25 cellular contexts compared by ENCODE assay signal in the genomic region with DNA sequence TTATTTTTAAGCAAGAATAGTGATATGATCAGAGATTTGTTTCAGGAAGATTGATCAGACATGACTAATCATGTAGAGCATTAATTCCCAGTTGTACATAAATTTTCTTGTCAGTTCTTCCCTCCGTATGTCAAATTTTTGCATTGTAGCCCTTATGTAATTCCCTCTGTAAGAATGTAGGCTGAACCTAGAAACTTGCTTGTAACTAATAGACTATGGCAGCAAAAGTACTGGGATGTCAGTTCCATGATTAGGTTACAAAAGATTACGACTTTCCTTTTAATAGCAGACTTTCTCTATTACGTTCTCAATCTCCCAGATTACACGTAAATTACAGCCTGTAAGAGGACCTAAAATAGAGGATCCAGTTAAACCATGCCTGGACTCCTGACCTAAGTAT.
"Had no signal": no experiment of that assay in that cellular context is flagged by ENCODE, and none has a peak within 500 bp of the region (broad histone marks: within the 10 kb centered on the region; RNA-seq: fewer than 3 reads in every experiment).

No MANE protein-coding gene starts in this region.

- H3K4me3 ChIP-seq: colonic mucosa, coronary artery, dorsolateral prefrontal cortex, esophagus muscularis mucosa, esophagus squamous epithelium, gastrocnemius medialis, gastroesophageal sphincter, heart left ventricle, heart right ventricle had no signal

- FAIRE-seq: colon, endometrium, endothelial cell of umbilical vein, frontal cortex had no signal

- H3K27me3 ChIP-seq: colonic mucosa, dorsolateral prefrontal cortex, esophagus muscularis mucosa, esophagus squamous epithelium, foreskin keratinocyte, gastrocnemius medialis, gastroesophageal sphincter, heart left ventricle, heart right ventricle had no signal

- H3K36me3 ChIP-seq: colonic mucosa, esophagus muscularis mucosa, esophagus squamous epithelium, gastrocnemius medialis, gastroesophageal sphincter, heart left ventricle, heart right ventricle had no signal

- DNase-seq: colonic mucosa; cortex of kidney; dermis blood vessel endothelial cell; dorsolateral prefrontal cortex; effector CD4-positive, alpha-beta T cell; effector CD8-positive, alpha-beta T cell; effector memory CD4-positive, alpha-beta T cell; effector memory CD8-positive, alpha-beta T cell; endodermal cell; erythroblast; esophagus squamous epithelium; foreskin keratinocyte; foreskin melanocyte; gastrocnemius medialis; glutamatergic neuron; heart left ventricle; heart right ventricle had no signal

- H3K27ac ChIP-seq: colonic mucosa, coronary artery, dorsolateral prefrontal cortex, epithelial cell of prostate, esophagus muscularis mucosa, esophagus squamous epithelium, foreskin keratinocyte, gastrocnemius medialis, gastroesophageal sphincter, heart left ventricle, heart right ventricle had no signal

- H3K9me3 ChIP-seq: colonic mucosa, esophagus muscularis mucosa, gastrocnemius medialis, gastroesophageal sphincter had no signal

- H3K4me1 ChIP-seq: colonic mucosa, esophagus muscularis mucosa, esophagus squamous epithelium, foreskin keratinocyte, gastrocnemius medialis, gastroesophageal sphincter, heart left ventricle, heart right ventricle had no signal
